ENCODE assay signal across 27 cellular contexts in the genomic region with DNA sequence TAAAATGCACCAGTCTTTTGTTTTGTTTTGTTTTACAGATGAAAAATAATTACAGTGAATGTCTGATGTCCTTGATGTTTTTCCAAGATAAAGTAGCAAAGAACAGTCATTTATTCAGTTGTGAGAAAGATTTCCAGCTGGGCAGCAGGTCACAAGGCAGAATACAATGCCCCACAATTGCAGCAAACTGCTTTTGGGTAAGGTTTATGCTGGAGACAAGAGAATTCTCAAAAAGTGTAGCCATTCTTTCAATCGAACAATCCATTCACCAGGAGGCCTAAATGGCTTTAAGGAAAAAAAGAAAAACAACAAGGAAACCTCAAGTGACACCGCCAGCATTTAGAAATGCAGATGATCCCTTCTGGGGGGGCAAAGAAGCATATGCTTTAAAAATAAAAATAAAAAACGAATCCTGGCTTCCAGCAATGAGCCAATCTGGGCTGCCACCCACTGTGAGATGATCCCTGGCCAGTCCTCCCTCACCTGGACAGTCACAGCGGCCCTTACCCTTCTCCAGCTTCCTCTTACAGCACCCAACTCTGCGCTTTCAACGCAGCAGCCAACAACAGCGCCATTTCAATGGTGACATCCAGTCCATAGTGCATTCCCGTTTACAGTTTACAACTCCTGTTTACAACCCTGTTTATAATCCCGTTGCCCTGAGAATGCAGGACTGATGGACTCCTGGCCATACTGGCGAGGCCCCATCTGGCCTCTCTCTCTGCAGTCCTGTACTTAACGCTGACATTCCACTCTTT. TPM values are rescaled to one million over a fixed set of nuclear protein-coding genes. Genes with fewer than 3 reads are reported as not detected.
A peak's percentile ranks its signal among the peaks of the same experiment; 100 is the strongest.
DNase-seq lines count a peak whose midpoint lies in the region; ATAC-seq, FAIRE-seq and TF ChIP-seq lines count a peak whose summit lies in the region.
"Had no signal": no experiment of that assay in that cellular context is flagged by ENCODE, and none has a peak within 500 bp of the region (broad histone marks: within the 10 kb centered on the region; RNA-seq: fewer than 3 reads in every experiment).

No MANE protein-coding gene starts in this region.

- no peak for FAIRE-seq in RCC 7860 (lab: Jason Lieb, UNC)
- FAIRE-seq: GM12878, H54, TTC549 had no signal

- H4K8ac ChIP-seq in neuronal stem cell (ENCODE audit: low read depth, low read length) = no peak overlapping the region

- H3K79me1 ChIP-seq in neuronal stem cell (ENCODE audit: low read depth, low read length) = no peaks in the 10 kb centered on the region

- peaks cover 32% of the 10 kb centered on the region for H3K4me1 ChIP-seq in GM23338 (ENCODE audit: insufficient read depth)
- peaks cover 25% of the 10 kb centered on the region for H3K4me1 ChIP-seq in PC-3 (ENCODE audit: insufficient read depth, low read length)
- no peaks in the 10 kb centered on the region for H3K4me1 ChIP-seq in endodermal cell (ENCODE audit: control insufficient read depth, insufficient read depth, low read length)
- peaks cover 12 to 23% of the 10 kb centered on the region in 2 donors for H3K4me1 ChIP-seq in neuronal stem cell (ENCODE audit: control insufficient read depth in 2 of 2, insufficient read depth in 1 of 2, low read depth in 1 of 2, low read length in 2 of 2)
- peaks cover 0 to 11% of the 10 kb centered on the region in 2 donors for H3K4me1 ChIP-seq in adrenal gland (replicated peaks in 1 of 2)
- H3K4me1 ChIP-seq: BLaER1, Caco-2, spleen had no signal

- H3K23ac ChIP-seq in neuronal stem cell (ENCODE audit: low read depth, low read length, poor library complexity) = no peak overlapping the region

- WGBS in endodermal cell (ENCODE audit: insufficient coverage in 1 of 2, insufficient read length in 1 of 2), 2 experiments = 57 to 69% methylated on average over 10 to 11 of the region's 11 CpGs
- WGBS in neuronal stem cell (ENCODE audit: extremely low coverage in 2 of 2, insufficient read length in 2 of 2, insufficient replicate concordance in 1 of 2), 2 donors = no CpG with 5 or more reads among the region's 11 CpGs
- WGBS in adrenal gland, 4 donors = 63 to 73% (median 69%) methylated on average over 11 of the region's 11 CpGs

- H3K79me2 ChIP-seq in GM23338 (replicated peaks; ENCODE audit: insufficient read depth) (no peaks in the 10 kb centered on the region), PC-3 (ENCODE audit: low read length) (no peaks in the 10 kb centered on the region)

- H3K18ac ChIP-seq in neuronal stem cell (ENCODE audit: low read length) = peak overlapping the region; percentile 50

- H3K4me3 ChIP-seq in GM23338 (no peak overlapping the region), PC-3 (ENCODE audit: low read length) (peak overlapping the region; percentile 47), endodermal cell (ENCODE audit: low read length) (no peak overlapping the region), neuronal stem cell (ENCODE audit: low read length in 2 of 2) (no peak overlapping the region), adrenal gland (no peak overlapping the region)
- H3K4me3 ChIP-seq: BLaER1, GM12878, ovary, spleen had no signal

- no TSS peak for BruUV-seq in PC-3 (replicated peaks; lab: Mats Ljungman, UMichigan)

- POLR2A ChIA-PET in PC-3 (lab: Charles Lee; ENCODE audit: unreplicated experiment) = interaction anchor here (0.6 to 1.0 kb wide), 2 partner anchors 12 to 78 kb away, joined by 3 to 7 read pairs; no protein-coding TSS in a partner anchor

- H3K9ac ChIP-seq in PC-3 (ENCODE audit: low read length) (no peak overlapping the region), endodermal cell (ENCODE audit: extremely low read depth, low read length, poor library complexity, severe bottlenecking) (no peak overlapping the region), neuronal stem cell (ENCODE audit: low read depth, low read length, poor library complexity) (no peak overlapping the region)
- H3K9ac ChIP-seq: BLaER1 had no signal

- H3K27ac Mint-ChIP-seq in GM23338 = no peak overlapping the region
- no peak overlapping the region for H3K27ac Mint-ChIP-seq in endodermal cell
- H3K27ac Mint-ChIP-seq in stimulated activated naive B cell treated with anti-CD40 and anti-IgM and Interleukin-4, amounts not matched to agents 10 μg/mL and 1 μg/mL and 100 μg/mL, for 72 hours = no peak overlapping the region
- H3K27ac Mint-ChIP-seq: activated naive CD4-positive, alpha-beta T cell treated with anti-CD3 and anti-CD28 coated beads, Interleukin-2, amount 50 U/mL, for 72 hours; memory B cell; naive B cell; stimulated activated effector memory CD8-positive, alpha-beta T cell treated with anti-CD3 and anti-CD28 coated beads, Interleukin-12 subunit alpha, Interleukin-12 subunit beta, amount 100 ng/mL, for 72 hours had no signal

- H2BK15ac ChIP-seq in neuronal stem cell (ENCODE audit: low read length) = no peak overlapping the region

- H3K4me1 Mint-ChIP-seq in GM23338 (peaks cover 38% of the 10 kb centered on the region), endodermal cell (peaks cover 10% of the 10 kb centered on the region)
- H3K4me1 Mint-ChIP-seq in stimulated activated naive B cell treated with anti-CD40 and anti-IgM and Interleukin-4, amounts not matched to agents 10 μg/mL and 1 μg/mL and 100 μg/mL, for 72 hours = no peaks in the 10 kb centered on the region
- H3K4me1 Mint-ChIP-seq: memory B cell; naive B cell; stimulated activated effector memory CD8-positive, alpha-beta T cell treated with anti-CD3 and anti-CD28 coated beads, Interleukin-12 subunit alpha, Interleukin-12 subunit beta, amount 100 ng/mL, for 72 hours had no signal

- no peak overlapping the region for H2BK5ac ChIP-seq in neuronal stem cell (ENCODE audit: low read length)

- H3K36me3 Mint-ChIP-seq in GM23338 (ENCODE audit: low read depth) (no peaks in the 10 kb centered on the region), endodermal cell (ENCODE audit: low read depth) (no peaks in the 10 kb centered on the region)
- no peaks in the 10 kb centered on the region for H3K36me3 Mint-ChIP-seq in stimulated activated naive B cell treated with anti-CD40 and anti-IgM and Interleukin-4, amounts not matched to agents 10 μg/mL and 1 μg/mL and 100 μg/mL, for 72 hours
- H3K36me3 Mint-ChIP-seq: activated naive CD4-positive, alpha-beta T cell treated with anti-CD3 and anti-CD28 coated beads, Interleukin-2, amount 50 U/mL, for 72 hours; memory B cell; naive B cell; stimulated activated effector memory CD8-positive, alpha-beta T cell treated with anti-CD3 and anti-CD28 coated beads, Interleukin-12 subunit alpha, Interleukin-12 subunit beta, amount 100 ng/mL, for 72 hours had no signal

- 0 out of 2 replicates have a peak, but pooled peaks cover 2% of the 10 kb centered on the region for H3K9me2 ChIP-seq in GM23338 (ENCODE audit: insufficient read depth)
- no peaks in the 10 kb centered on the region for H3K9me2 ChIP-seq in PC-3 (replicated peaks; ENCODE audit: low read length)

- H4K91ac ChIP-seq in neuronal stem cell (ENCODE audit: low read depth, low read length, poor library complexity) = no peak overlapping the region

- H2AFZ ChIP-seq in GM23338 (0 out of 2 replicates have a peak overlapping the region, but pooled peaks have one; percentile 18), PC-3 (ENCODE audit: low read length) (peak overlapping the region; percentile 49), neuronal stem cell (ENCODE audit: low read length) (peak overlapping the region; percentile 13)

- intact Hi-C loops in PC-3 (cut with micrococcal nuclease) (loop anchor here (1.0 kb wide), 2 partner anchors 21 to 26 kb away; no protein-coding TSS in a partner anchor), adrenal gland (cut with DNase I) (no loop called here)

- H3K36me3 ChIP-seq in GM23338 (ENCODE audit: insufficient read depth) (no peaks in the 10 kb centered on the region), PC-3 (ENCODE audit: low read depth, low read length) (no peaks in the 10 kb centered on the region), endodermal cell (ENCODE audit: control insufficient read depth, insufficient read depth, low read length) (no peaks in the 10 kb centered on the region), neuronal stem cell (replicated peaks in 1 of 2; ENCODE audit: control insufficient read depth in 2 of 2, insufficient read depth in 2 of 2, low read length in 2 of 2) (no peaks in the 10 kb centered on the region), adrenal gland (replicated peaks in 1 of 2) (no peaks in the 10 kb centered on the region)
- H3K36me3 ChIP-seq: BLaER1, ovary, spleen had no signal

- H3K27ac ChIP-seq in GM23338 (ENCODE audit: low read depth) (no peak overlapping the region), PC-3 (ENCODE audit: low read length) (peak overlapping the region; percentile 61), endodermal cell (ENCODE audit: low read depth, low read length) (peak overlapping the region; percentile 22), neuronal stem cell (replicated peaks; ENCODE audit: low read length) (no peak overlapping the region), adrenal gland (no peak overlapping the region)
- H3K27ac ChIP-seq: BLaER1, ovary, spleen had no signal

- CTCF ChIA-PET in PC-3 (lab: Charles Lee) = interaction anchor here (0.6 to 1.2 kb wide), 3 partner anchors 12 to 110 kb away, joined by 3 to 4 read pairs (median 3); no protein-coding TSS in a partner anchor

- H3K27me3 ChIP-seq in GM23338 (ENCODE audit: insufficient read depth) = no peaks in the 10 kb centered on the region
- no peaks in the 10 kb centered on the region for H3K27me3 ChIP-seq in PC-3 (ENCODE audit: low read length)
- H3K27me3 ChIP-seq in endodermal cell (ENCODE audit: control insufficient read depth, insufficient read depth, low read length, poor library complexity, severe bottlenecking) = no peaks in the 10 kb centered on the region
- no peaks in the 10 kb centered on the region for H3K27me3 ChIP-seq in neuronal stem cell (ENCODE audit: control insufficient read depth in 3 of 3, insufficient read depth in 3 of 3, low read depth in 1 of 3, low read length in 3 of 3)
- peaks cover 22% of the 10 kb centered on the region for H3K27me3 ChIP-seq in adrenal gland
- H3K27me3 ChIP-seq: BLaER1, ovary had no signal

- H3F3A ChIP-seq in GM23338 (replicated peaks; ENCODE audit: low read depth) = no peaks in the 10 kb centered on the region
- H3F3A ChIP-seq in PC-3 (ENCODE audit: low read length, unreplicated experiment) = peaks cover 10% of the 10 kb centered on the region

- peak; percentile 77 for ATAC-seq in GM23338
- peak; percentile 29 for ATAC-seq in PC-3
- no peak for ATAC-seq in HG03108 (IDR thresholded peaks at IDR 0.05; ENCODE audit: unreplicated experiment)
- no peak for ATAC-seq in stimulated activated naive B cell treated with anti-CD40 and anti-IgM and Interleukin-4, amounts not matched to agents 10 μg/mL and 1 μg/mL and 100 μg/mL, for 72 hours (replicated peaks)
- ATAC-seq: activated naive CD4-positive, alpha-beta T cell treated with anti-CD3 and anti-CD28 coated beads, Interleukin-2, amount 50 U/mL, for 72 hours; stimulated activated effector memory CD8-positive, alpha-beta T cell treated with anti-CD3 and anti-CD28 coated beads, Interleukin-12 subunit alpha, Interleukin-12 subunit beta, amount 100 ng/mL, for 72 hours had no signal

- H3K4me3 Mint-ChIP-seq in GM23338 = no peak overlapping the region
- H3K4me3 Mint-ChIP-seq in endodermal cell = no peak overlapping the region
- no peak overlapping the region for H3K4me3 Mint-ChIP-seq in stimulated activated naive B cell treated with anti-CD40 and anti-IgM and Interleukin-4, amounts not matched to agents 10 μg/mL and 1 μg/mL and 100 μg/mL, for 72 hours
- H3K4me3 Mint-ChIP-seq: memory B cell; naive B cell; stimulated activated effector memory CD8-positive, alpha-beta T cell treated with anti-CD3 and anti-CD28 coated beads, Interleukin-12 subunit alpha, Interleukin-12 subunit beta, amount 100 ng/mL, for 72 hours had no signal

- no peaks in the 10 kb centered on the region for H4K20me1 ChIP-seq in GM23338 (replicated peaks; ENCODE audit: insufficient read depth)
- no peaks in the 10 kb centered on the region for H4K20me1 ChIP-seq in PC-3 (ENCODE audit: low read length)
- H4K20me1 ChIP-seq: BLaER1 had no signal

- no peak overlapping the region for H3K4ac ChIP-seq in neuronal stem cell (ENCODE audit: low read length)

- no peak overlapping the region for H2BK12ac ChIP-seq in neuronal stem cell (ENCODE audit: low read length)

- no peaks in the 10 kb centered on the region for H3K9me3 ChIP-seq in PC-3 (ENCODE audit: low read length)
- no peaks in the 10 kb centered on the region for H3K9me3 ChIP-seq in endodermal cell (ENCODE audit: control insufficient read depth, low read length)
- H3K9me3 ChIP-seq in neuronal stem cell (replicated peaks in 1 of 2; ENCODE audit: control insufficient read depth in 2 of 2, insufficient read depth in 1 of 2, low read depth in 1 of 2, low read length in 2 of 2) = no peaks in the 10 kb centered on the region
- H3K9me3 ChIP-seq in adrenal gland (replicated peaks in 1 of 3) = no peaks in the 10 kb centered on the region
- H3K9me3 ChIP-seq: BLaER1, Caco-2, ovary, spleen had no signal

- H3K27me3 Mint-ChIP-seq in GM23338 (ENCODE audit: insufficient read depth, low read depth, poor library complexity) = peaks cover 5% of the 10 kb centered on the region
- H3K27me3 Mint-ChIP-seq in endodermal cell (ENCODE audit: insufficient read depth) = peaks cover 6% of the 10 kb centered on the region
- peaks cover 0 to 6% of the 10 kb centered on the region in 2 donors for H3K27me3 Mint-ChIP-seq in stimulated activated naive B cell treated with anti-CD40 and anti-IgM and Interleukin-4, amounts not matched to agents 10 μg/mL and 1 μg/mL and 100 μg/mL, for 72 hours

- DNase-seq in GM23338 (ENCODE audit: low spot score) = peak; percentile 15
- no peak for DNase-seq in PC-3
- DNase-seq in endodermal cell = no peak
- no peak for DNase-seq in neuronal stem cell (ENCODE audit: low spot score)
- no peak for DNase-seq in adrenal gland
- DNase-seq in stimulated activated naive B cell treated with anti-CD40 and anti-IgM and Interleukin-4, amounts not matched to agents 10 μg/mL and 1 μg/mL and 100 μg/mL, for 72 hours = no peak
- DNase-seq in RCC 7860 (ENCODE audit: low spot score) = no peak
- DNase-seq: ACHN; activated CD4-positive, alpha-beta T cell treated with anti-CD3 and anti-CD28 coated beads for 4 hours; Caco-2; DMS79; head of caudate nucleus; naive B cell; NCI-H2081 treated with DMSO at 0.1 percent for 48 hours; NCI-H446 treated with DMSO at 0.1 percent for 48 hours; ovary; spleen; stimulated activated CD4-positive, alpha-beta T cell treated with anti-CD3 and anti-CD28 coated beads, Interleukin-2, amount 100 ng/mL, for 48 hours; T-helper 1 cell had no signal

- no peak for TF ChIP-seq POLR2A in adrenal gland (IDR thresholded peaks at IDR 0.05)

- no peak overlapping the region for H2AK5ac ChIP-seq in neuronal stem cell (ENCODE audit: low read depth, low read length)

- H3K4me2 ChIP-seq in GM23338 = peak overlapping the region; percentile 49; the same call in 1 of the 2 replicates
- peak overlapping the region; percentile 79 for H3K4me2 ChIP-seq in PC-3 (ENCODE audit: low read length)
- no peak overlapping the region for H3K4me2 ChIP-seq in neuronal stem cell (ENCODE audit: insufficient read depth, low read length, poor library complexity, severe bottlenecking)
- H3K4me2 ChIP-seq: BLaER1 had no signal

- TF ChIP-seq CTCF in GM23338 (conservative IDR thresholded peaks at IDR 0.05; ENCODE audit: low read depth in 2 of 2) = no peak
- no peak for TF ChIP-seq CTCF in PC-3 (conservative IDR thresholded peaks at IDR 0.05; ENCODE audit: low read depth, low read length)
- no peak for TF ChIP-seq CTCF in endodermal cell (conservative IDR thresholded peaks at IDR 0.05)
- no peak for TF ChIP-seq CTCF in adrenal gland (IDR thresholded peaks at IDR 0.05)

- H2BK120ac ChIP-seq in neuronal stem cell (ENCODE audit: low read depth, low read length) = no peak overlapping the region

- H3K9me3 Mint-ChIP-seq in GM23338 (no peaks in the 10 kb centered on the region; the same call in 2 of the 3 replicates), endodermal cell (no peaks in the 10 kb centered on the region)
- no peaks in the 10 kb centered on the region for H3K9me3 Mint-ChIP-seq in stimulated activated naive B cell treated with anti-CD40 and anti-IgM and Interleukin-4, amounts not matched to agents 10 μg/mL and 1 μg/mL and 100 μg/mL, for 72 hours

- H3K14ac ChIP-seq in neuronal stem cell (ENCODE audit: low read length) = no peak overlapping the region

RNA-seq across cellular contexts. Expression of a gene that starts 25.7 kb away (rescaled TPM):
- 2.2 and 4.0 TPM in 2 replicates for total RNA-seq in GM23338 (2014; rRNA removed; shearing (Covaris generic))
- polyA plus RNA-seq in GM23338 (2016; fragmentation: Nextera tagmentation; extraction: Ambion mirVana) = 0.53 and 0.82 TPM in 2 replicates
- total RNA-seq in PC-3 (2014; rRNA removed) = 21.8 and 28.5 TPM in 2 replicates
- 1 to 10 TPM in 1 of 2 donors, under 1 TPM in 1; 0.92 to 1.4 TPM for total RNA-seq in endodermal cell
- polyA plus RNA-seq in endodermal cell (2013, experiment 1 of 2) = 13.3 TPM
- 11.2 TPM for polyA plus RNA-seq in endodermal cell (2013, experiment 2 of 2)
- 1.7 TPM for polyA plus RNA-seq in neuronal stem cell (2013, experiment 1 of 2)
- polyA plus RNA-seq in neuronal stem cell (2013, experiment 2 of 2) = 1.6 TPM
- 10 to 100 TPM in 2 of 8 donors, 1 to 10 TPM in 6; 1.4 to 16.2 (median 6.8) TPM for total RNA-seq in adrenal gland
- 1 to 10 TPM in 1 of 3 donors, under 1 TPM in 2; 0.54 to 1.6 (median 0.64) TPM for polyA plus RNA-seq in adrenal gland
- total RNA-seq: activated naive CD4-positive, alpha-beta T cell treated with anti-CD3 and anti-CD28 coated beads, Interleukin-2, amount 50 U/mL, for 72 hours had no signal

Comparison
In these comparisons a context has a peak if more than half of its experiments do, and no peak if none do; other contexts are left out.
1. ATAC-seq: peak in GM23338 (single experiment) and PC-3 (single experiment); none in HG03108 (single experiment) and stimulated activated naive B cell treated with anti-CD40 and anti-IgM and Interleukin-4, amounts not matched to agents 10 μg/mL and 1 μg/mL and 100 μg/mL, for 72 hours (0 of 2).
2. H3K27ac ChIP-seq: peak in PC-3 (single experiment) and endodermal cell (single experiment); none in GM23338 (single experiment), neuronal stem cell (single experiment) and adrenal gland (0 of 5).
3. Peak in every context shown above with its lines, with median percentiles within 50 percentile points of each other: H2AFZ ChIP-seq.